17 cellular contexts compared by ENCODE assay signal in genomic region chr5:61363715-61364114, GRCh38. TPM values are rescaled to one million over a fixed set of nuclear protein-coding genes. Genes with fewer than 3 reads are reported as not detected.
A peak's percentile ranks its signal among the peaks of the same experiment; 100 is the strongest.
DNase-seq lines count a peak whose midpoint lies in the region; ATAC-seq and TF ChIP-seq lines count a peak whose summit lies in the region.
"Had no signal": no experiment of that assay in that cellular context is flagged by ENCODE, and none has a peak within 500 bp of the region (broad histone marks: within the 10 kb centered on the region; RNA-seq: fewer than 3 reads in every experiment).

No MANE protein-coding gene starts in this region.

- H3K4me3 ChIP-seq in CD8-positive, alpha-beta T cell (ENCODE audit: low read depth, low read length): no peak overlapping the region

- H3K36me3 Mint-ChIP-seq in CD8-positive, alpha-beta T cell: peaks cover 9% of the 10 kb centered on the region
- H3K36me3 Mint-ChIP-seq in HFFc6 (ENCODE audit: low read depth) (peaks cover 4% of the 10 kb centered on the region; the same call in 1 of the 2 replicates), neural crest cell (ENCODE audit: low read depth) (peaks cover 13% of the 10 kb centered on the region), nephron progenitor cell (ENCODE audit: low read depth) (peaks cover 46% of the 10 kb centered on the region)
- H3K36me3 Mint-ChIP-seq in central memory CD8-positive, alpha-beta T cell (ENCODE audit: insufficient read depth): peaks cover 6% of the 10 kb centered on the region

- H3K4me3 Mint-ChIP-seq in CD8-positive, alpha-beta T cell: no peak overlapping the region
- H3K4me3 Mint-ChIP-seq in HFFc6 (no peak overlapping the region), neural crest cell (no peak overlapping the region), nephron progenitor cell (no peak overlapping the region)
- H3K4me3 Mint-ChIP-seq in central memory CD8-positive, alpha-beta T cell: no peak overlapping the region
- H3K4me3 Mint-ChIP-seq: CD4-positive, CD25-positive, alpha-beta regulatory T cell; IgD-negative memory B cell had no signal

- ATAC-seq in CD8-positive, alpha-beta T cell: no peak
- no peak for ATAC-seq in central memory CD8-positive, alpha-beta T cell (replicated peaks; ENCODE audit: extremely low read depth, poor library complexity, severe bottlenecking)
- ATAC-seq in HG02973 (IDR thresholded peaks at IDR 0.05; ENCODE audit: unreplicated experiment): no peak
- ATAC-seq in HG03108 (IDR thresholded peaks at IDR 0.05; ENCODE audit: unreplicated experiment): no peak

- peak overlapping the region; percentile 16 for H3K27ac Mint-ChIP-seq in CD8-positive, alpha-beta T cell
- H3K27ac Mint-ChIP-seq in HFFc6: peak overlapping the region; percentile 14; the same call in 1 of the 2 replicates
- H3K27ac Mint-ChIP-seq in central memory CD8-positive, alpha-beta T cell (ENCODE audit: low read depth): peak overlapping the region; percentile 75
- H3K27ac Mint-ChIP-seq in neural crest cell (ENCODE audit: unreplicated experiment): peak overlapping the region; percentile 47
- H3K27ac Mint-ChIP-seq in nephron progenitor cell: no peak overlapping the region
- H3K27ac Mint-ChIP-seq: CD4-positive, CD25-positive, alpha-beta regulatory T cell; IgD-negative memory B cell had no signal

- H3K4me1 ChIP-seq in CD8-positive, alpha-beta T cell (ENCODE audit: insufficient read depth, low read length): no peaks in the 10 kb centered on the region

- intact Hi-C loops in CD8-positive, alpha-beta T cell (cut with DNase I, micrococcal nuclease): no loop called here

- no peak overlapping the region for H3K27ac ChIP-seq in CD8-positive, alpha-beta T cell (ENCODE audit: low read depth, low read length)

- H3K9me3 ChIP-seq in CD8-positive, alpha-beta T cell (ENCODE audit: low read length): no peaks in the 10 kb centered on the region
- H3K9me3 ChIP-seq: BE2C had no signal

- H3K27me3 Mint-ChIP-seq in CD8-positive, alpha-beta T cell (ENCODE audit: low read depth): no peaks in the 10 kb centered on the region
- H3K27me3 Mint-ChIP-seq in HFFc6 (ENCODE audit: insufficient read depth) (no peaks in the 10 kb centered on the region), neural crest cell (ENCODE audit: low read depth) (no peaks in the 10 kb centered on the region), nephron progenitor cell (ENCODE audit: low read depth, poor library complexity) (peaks cover 2% of the 10 kb centered on the region)
- no peaks in the 10 kb centered on the region for H3K27me3 Mint-ChIP-seq in central memory CD8-positive, alpha-beta T cell
- H3K27me3 Mint-ChIP-seq: IgD-negative memory B cell had no signal

- DNase-seq in CD8-positive, alpha-beta T cell: no peak
- DNase-seq in HFFc6 (no peak), neural crest cell (ENCODE audit: low read depth, low spot score) (no peak), nephron progenitor cell (no peak)
- DNase-seq in central memory CD8-positive, alpha-beta T cell (ENCODE audit: low spot score in 2 of 2): no peak
- DNase-seq: C1 segment of cervical spinal cord; CD4-positive, CD25-positive, alpha-beta regulatory T cell; DMS153; DMS79; GDM1; GOT3; H7; KG1 had no signal

- POLR2A ChIA-PET in CD8-positive, alpha-beta T cell (lab: Charles Lee): no interaction called here

- H3K27me3 ChIP-seq in CD8-positive, alpha-beta T cell (ENCODE audit: insufficient read depth, low read length): no peaks in the 10 kb centered on the region
- H3K27me3 ChIP-seq: BE2C had no signal

- CTCF ChIA-PET in CD8-positive, alpha-beta T cell (lab: Charles Lee): no interaction called here

- peaks cover 27% of the 10 kb centered on the region for H3K4me1 Mint-ChIP-seq in CD8-positive, alpha-beta T cell (ENCODE audit: low read depth)
- H3K4me1 Mint-ChIP-seq in HFFc6 (ENCODE audit: low read depth) (peaks cover 28% of the 10 kb centered on the region), neural crest cell (peaks cover 51% of the 10 kb centered on the region), nephron progenitor cell (peaks cover 29% of the 10 kb centered on the region)
- peaks cover 26% of the 10 kb centered on the region for H3K4me1 Mint-ChIP-seq in central memory CD8-positive, alpha-beta T cell

- no peak for TF ChIP-seq CTCF in CD8-positive, alpha-beta T cell (IDR thresholded peaks at IDR 0.05)
- TF ChIP-seq CTCF in HFFc6 (IDR thresholded peaks at IDR 0.05) (no peak), neural crest cell (conservative IDR thresholded peaks at IDR 0.05) (no peak), nephron progenitor cell (IDR thresholded peaks at IDR 0.05) (no peak)

- no peaks in the 10 kb centered on the region for H3K9me3 Mint-ChIP-seq in CD8-positive, alpha-beta T cell
- H3K9me3 Mint-ChIP-seq in HFFc6: no peaks in the 10 kb centered on the region
- H3K9me3 Mint-ChIP-seq in central memory CD8-positive, alpha-beta T cell: no peaks in the 10 kb centered on the region
- H3K9me3 Mint-ChIP-seq in neural crest cell: no peaks in the 10 kb centered on the region
- H3K9me3 Mint-ChIP-seq in nephron progenitor cell: peaks cover 4% of the 10 kb centered on the region
- H3K9me3 Mint-ChIP-seq: IgD-negative memory B cell had no signal

- no peaks in the 10 kb centered on the region for H3K36me3 ChIP-seq in CD8-positive, alpha-beta T cell (ENCODE audit: insufficient read depth, low read length)
- H3K36me3 ChIP-seq: BE2C had no signal

RNA-seq across cellular contexts. Expression of gene ZSWIM6, which starts 31.7 kb away (rescaled TPM):
- 1 to 10 TPM; 3.9 to 4.1 TPM for total RNA-seq in CD8-positive, alpha-beta T cell
- total RNA-seq in HFFc6 (2021; fragmentation: NEBNext Ultra II Directional; extraction: Animal tissue kit (Norgen Biotek cat#: 25700)): 10 to 100 TPM in 5 of 6 experiments, 1 to 10 TPM in 1; 9.7 to 13.5 (median 11.7) TPM
- total RNA-seq in neural crest cell: 33.8 and 34.3 TPM in 2 replicates
